In the genomic region with DNA sequence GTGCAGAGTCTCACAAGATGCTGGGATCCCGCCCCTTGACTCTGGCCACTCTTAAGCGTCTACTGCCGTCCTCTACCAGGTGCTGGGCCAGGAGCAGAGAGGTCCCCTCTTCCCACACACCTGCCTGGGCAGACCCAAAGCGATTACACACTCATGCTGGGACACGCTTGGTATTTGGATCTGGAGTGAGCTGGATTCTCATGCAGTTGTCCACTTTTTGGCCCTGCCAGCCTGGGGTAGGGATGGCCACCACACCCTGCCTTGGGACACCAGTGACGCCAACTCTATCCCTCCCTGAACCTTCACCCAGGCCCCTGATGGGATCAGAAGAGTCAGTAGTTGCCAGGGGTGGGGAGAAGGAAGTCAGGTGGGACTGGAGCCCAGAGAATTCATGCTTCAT, we compare ENCODE assay signal across 12 cellular contexts. TPM values are rescaled to one million over a fixed set of nuclear protein-coding genes. Genes with fewer than 3 reads are reported as not detected.
DNase-seq lines count a peak whose midpoint lies in the region; ATAC-seq and TF ChIP-seq lines count a peak whose summit lies in the region.
"Had no signal": no experiment of that assay in that cellular context is flagged by ENCODE, and none has a peak within 500 bp of the region (broad histone marks: within the 10 kb centered on the region; RNA-seq: fewer than 3 reads in every experiment).

No MANE protein-coding gene starts in this region.

- DNase-seq in activated T-cell treated with anti-CD3 and anti-CD28 coated beads, Interleukin-2, amount 50 U/mL, for 4 hours: no peak
- no peak for DNase-seq in activated T-cell treated with anti-CD3 and anti-CD28 coated beads, Interleukin-2, amount 50 U/mL, for 1 hour
- DNase-seq in RWPE1 (ENCODE audit: low spot score) (no peak), hippocampal formation (lab: John Stamatoyannopoulos, UW) (no peak)
- DNase-seq in effector memory CD4-positive, alpha-beta T cell: no peak
- no peak for DNase-seq in stimulated activated naive CD8-positive, alpha-beta T cell treated with anti-CD3 and anti-CD28 coated beads, Interleukin-15, amount 100 ng/mL, for 72 hours
- no peak for DNase-seq in central memory CD4-positive, alpha-beta T cell
- DNase-seq: aorta; effector CD4-positive, alpha-beta T cell; upper lobe of left lung had no signal

- H3K36me3 ChIP-seq in effector memory CD4-positive, alpha-beta T cell (ENCODE audit: control insufficient read depth, insufficient read depth, low read length): peaks cover 16% of the 10 kb centered on the region
- H3K36me3 ChIP-seq: upper lobe of left lung had no signal

- peak overlapping the region; percentile 17; the same call in 1 of the 2 replicates for H3K27ac ChIP-seq in RWPE1
- H3K27ac ChIP-seq in effector memory CD4-positive, alpha-beta T cell (ENCODE audit: insufficient read depth, low read length, poor library complexity, severe bottlenecking): peak overlapping the region; percentile 67

- no peaks in the 10 kb centered on the region for H3K27me3 Mint-ChIP-seq in activated T-cell treated with anti-CD3 and anti-CD28 coated beads, Interleukin-2, amount 50 U/mL, for 4 hours (ENCODE audit: low read depth)
- no peaks in the 10 kb centered on the region for H3K27me3 Mint-ChIP-seq in stimulated activated naive CD8-positive, alpha-beta T cell treated with anti-CD3 and anti-CD28 coated beads, Interleukin-15, amount 100 ng/mL, for 72 hours

- peaks cover 35% of the 10 kb centered on the region for H3K36me3 Mint-ChIP-seq in activated T-cell treated with anti-CD3 and anti-CD28 coated beads, Interleukin-2, amount 50 U/mL, for 4 hours (ENCODE audit: insufficient read depth)

- H3K9me3 Mint-ChIP-seq in activated T-cell treated with anti-CD3 and anti-CD28 coated beads, Interleukin-2, amount 50 U/mL, for 4 hours: peaks cover 5% of the 10 kb centered on the region
- peaks cover 9 to 10% of the 10 kb centered on the region in 2 donors for H3K9me3 Mint-ChIP-seq in stimulated activated naive CD8-positive, alpha-beta T cell treated with anti-CD3 and anti-CD28 coated beads, Interleukin-15, amount 100 ng/mL, for 72 hours
- H3K9me3 Mint-ChIP-seq: GM23338 had no signal

- H3K27ac Mint-ChIP-seq in stimulated activated naive CD8-positive, alpha-beta T cell treated with anti-CD3 and anti-CD28 coated beads, Interleukin-15, amount 100 ng/mL, for 72 hours: peak overlapping the region; percentile 75 to 83
- H3K27ac Mint-ChIP-seq: GM23338 had no signal

- peaks cover 90% of the 10 kb centered on the region for H3K4me1 Mint-ChIP-seq in activated T-cell treated with anti-CD3 and anti-CD28 coated beads, Interleukin-2, amount 50 U/mL, for 4 hours (ENCODE audit: low read depth)
- H3K4me1 Mint-ChIP-seq in stimulated activated naive CD8-positive, alpha-beta T cell treated with anti-CD3 and anti-CD28 coated beads, Interleukin-15, amount 100 ng/mL, for 72 hours: peaks cover 100% of the 10 kb centered on the region

- peak overlapping the region; percentile 33 for H3K4me3 Mint-ChIP-seq in activated T-cell treated with anti-CD3 and anti-CD28 coated beads, Interleukin-2, amount 50 U/mL, for 4 hours
- peak overlapping the region; percentile 70 to 81 for H3K4me3 Mint-ChIP-seq in stimulated activated naive CD8-positive, alpha-beta T cell treated with anti-CD3 and anti-CD28 coated beads, Interleukin-15, amount 100 ng/mL, for 72 hours
- H3K4me3 Mint-ChIP-seq: GM23338 had no signal

- peaks cover 70% of the 10 kb centered on the region for H3K4me1 ChIP-seq in effector memory CD4-positive, alpha-beta T cell (ENCODE audit: control insufficient read depth, insufficient read depth, low read length, poor library complexity, severe bottlenecking)

- TF ChIP-seq CTCF in RWPE1 (conservative IDR thresholded peaks at IDR 0.05; ENCODE audit: low read depth): no peak

- no peak overlapping the region for H3K4me3 ChIP-seq in effector memory CD4-positive, alpha-beta T cell (ENCODE audit: insufficient read depth, low read depth, low read length, poor library complexity, severe bottlenecking)
- H3K4me3 ChIP-seq: GM23338, upper lobe of left lung had no signal

- H3K9me3 ChIP-seq in effector memory CD4-positive, alpha-beta T cell (ENCODE audit: control insufficient read depth, low read length): no peaks in the 10 kb centered on the region
- H3K9me3 ChIP-seq: upper lobe of left lung had no signal

- CTCF ChIA-PET in RWPE1 (lab: Yijun Ruan, JAX): interaction anchor here (0.6 to 1.3 kb wide), 5 partner anchors 29 to 351 kb away, joined by 3 to 4 read pairs (median 4); no protein-coding TSS in a partner anchor

- no peaks in the 10 kb centered on the region for H3K27me3 ChIP-seq in effector memory CD4-positive, alpha-beta T cell (replicated peaks; ENCODE audit: control insufficient read depth, insufficient read depth, low read length, poor library complexity, severe bottlenecking)
- H3K27me3 ChIP-seq: upper lobe of left lung had no signal

- POLR2A ChIA-PET in RWPE1 (lab: Yijun Ruan, JAX; ENCODE audit: low non-redundant PET): no interaction called here

- ATAC-seq in activated T-cell treated with anti-CD3 and anti-CD28 coated beads, Interleukin-2, amount 50 U/mL, for 4 hours: no peak
- ATAC-seq in stimulated activated naive CD8-positive, alpha-beta T cell treated with anti-CD3 and anti-CD28 coated beads, Interleukin-15, amount 100 ng/mL, for 72 hours: no peak
- no peak for ATAC-seq in GM19328 (IDR thresholded peaks at IDR 0.05; ENCODE audit: unreplicated experiment)

RNA-seq across cellular contexts. Expression of gene ITPKB, which starts 28.6 kb away (rescaled TPM):
- total RNA-seq in activated T-cell treated with anti-CD3 and anti-CD28 coated beads, Interleukin-2, amount 50 U/mL, for 4 hours: 10 to 100 TPM; 26.2 to 28.3 (median 27.7) TPM
